Comparison of ENCODE assay signal across 10 cellular contexts in genomic region chr6:35498407-35499045, GRCh38. TPM values are rescaled to one million over a fixed set of nuclear protein-coding genes. Genes with fewer than 3 reads are reported as not detected.
DNase-seq lines count a peak whose midpoint lies in the region; ATAC-seq, FAIRE-seq and TF ChIP-seq lines count a peak whose summit lies in the region.
"Had no signal": no experiment of that assay in that cellular context is flagged by ENCODE, and none has a peak within 500 bp of the region (broad histone marks: within the 10 kb centered on the region; RNA-seq: fewer than 3 reads in every experiment).

No MANE protein-coding gene starts in this region.

- H3K9me3 Mint-ChIP-seq in MCF 10A (ENCODE audit: unreplicated experiment) (no peaks in the 10 kb centered on the region), mesothelial cell of epicardium (no peaks in the 10 kb centered on the region)

- DNase-seq in A549 (ENCODE audit: low read depth in 1 of 2, low spot score in 1 of 2) (no peak), MCF 10A (ENCODE audit: unreplicated experiment) (no peak), mesothelial cell of epicardium (ENCODE audit: low spot score in 2 of 2, unreplicated experiment in 2 of 2) (no peak), DMS114 treated with DMSO at 0.1 percent for 48 hours (lab: John Stamatoyannopoulos, UW; ENCODE audit: unreplicated experiment) (no peak), T1000 (lab: John Stamatoyannopoulos, UW) (no peak), NCI-H748 (lab: John Stamatoyannopoulos, UW; ENCODE audit: unreplicated experiment) (no peak)
- DNase-seq: kidney glomerular epithelial cell had no signal

- H3K27ac Mint-ChIP-seq in MCF 10A (ENCODE audit: low read depth, unreplicated experiment), result no peak overlapping the region
- peak overlapping the region; percentile 98 for H3K27ac Mint-ChIP-seq in mesothelial cell of epicardium

- no peak for TF ChIP-seq RAD21 in A549 (conservative IDR thresholded peaks at IDR 0.05 in 1 of 2, IDR thresholded peaks at IDR 0.05 in 1 of 2)

- no peak for TF ChIP-seq EP300 in A549 (IDR thresholded peaks at IDR 0.05)

- POLR2A ChIA-PET in A549 (lab: Yijun Ruan, JAX) (no interaction called here), MCF 10A (lab: Yijun Ruan, JAX) (interaction anchor here (0.7 to 4.7 kb wide), 7 partner anchors 12 to 199 kb away, joined by 4 to 45 read pairs (median 9); partner anchors contain the start of genes FANCE and RPL10A)

- H3K4me2 ChIP-seq in A549, result peak overlapping the region; percentile 86

- FAIRE-seq in A549 (lab: Jason Lieb, UNC), result no peak

- WGBS in A549 (ENCODE audit: missing lambda C conversion rate), result 72% methylated on average over 9 of the region's 15 CpGs

- H3K4me1 Mint-ChIP-seq in MCF 10A (ENCODE audit: insufficient read depth, unreplicated experiment) (peaks cover 12% of the 10 kb centered on the region), mesothelial cell of epicardium (peaks cover 54% of the 10 kb centered on the region)

- H3K4me3 Mint-ChIP-seq in MCF 10A (ENCODE audit: unreplicated experiment) (peak overlapping the region; percentile 68), mesothelial cell of epicardium (peak overlapping the region; percentile 77)

- no TSS peak for BruUV-seq in MCF 10A (replicated peaks; lab: Mats Ljungman, UMichigan)

- H3K9me3 ChIP-seq in A549 (no peaks in the 10 kb centered on the region), HUES6 (ENCODE audit: control insufficient read depth, insufficient read depth, low read depth, low read length) (no peaks in the 10 kb centered on the region)
- H3K9me3 ChIP-seq: testis had no signal

- H3K9ac ChIP-seq in HUES6 (ENCODE audit: low read length), result peak overlapping the region; percentile 76

- intact Hi-C loops in MCF 10A (cut with micrococcal nuclease), result no loop called here

- ATAC-seq in A549 (no peak), GM18502 (IDR thresholded peaks at IDR 0.05; ENCODE audit: poor library complexity, unreplicated experiment) (no peak)

- TF ChIP-seq POLR2A in A549 (IDR thresholded peaks at IDR 0.05; ENCODE audit: low read length), result no peak

- CTCF ChIA-PET in A549 (lab: Yijun Ruan, JAX), result no interaction called here
- CTCF ChIA-PET in MCF 10A (lab: Yijun Ruan, JAX), result interaction anchor here (1.3 to 1.4 kb wide), 2 partner anchors 31 to 238 kb away, joined by 3 to 4 read pairs; partner anchors contain the start of genes ARMC12 and RPL10A

- H3K36me3 ChIP-seq in HUES6 (ENCODE audit: control insufficient read depth, insufficient read depth, low read length), result no peaks in the 10 kb centered on the region

- H3K27ac ChIP-seq in A549, result peak overlapping the region; percentile 78 to 95; a peak in 2 of 6 replicates
- H3K27ac ChIP-seq in HUES6 (ENCODE audit: low read depth, low read length), result peak overlapping the region; percentile 93; the same call in 1 of the 2 replicates

- H3K27me3 Mint-ChIP-seq in MCF 10A (ENCODE audit: insufficient read depth, unreplicated experiment), result no peaks in the 10 kb centered on the region
- H3K27me3 Mint-ChIP-seq in mesothelial cell of epicardium (ENCODE audit: low read depth), result no peaks in the 10 kb centered on the region

- peaks cover 13% of the 10 kb centered on the region for H3K27me3 ChIP-seq in HUES6 (ENCODE audit: control insufficient read depth, insufficient read depth, low read length)
- H3K27me3 ChIP-seq: testis had no signal

- TF ChIP-seq CTCF in A549 (IDR thresholded peaks at IDR 0.05) (no peak), MCF 10A (IDR thresholded peaks at IDR 0.05; ENCODE audit: unreplicated experiment) (no peak), mesothelial cell of epicardium (IDR thresholded peaks at IDR 0.05; ENCODE audit: unreplicated experiment) (no peak)

- H3K4me1 ChIP-seq in A549 (peaks cover 11% of the 10 kb centered on the region; the same call in 1 of the 3 replicates), HUES6 (ENCODE audit: control insufficient read depth, insufficient read depth, low read length) (peaks cover 45% of the 10 kb centered on the region)

- H3K4me3 ChIP-seq in A549 (no peak overlapping the region; the same call in 2 of the 3 replicates), HUES6 (ENCODE audit: low read depth, low read length) (peak overlapping the region; percentile 80)

- H3K36me3 Mint-ChIP-seq in MCF 10A (ENCODE audit: insufficient read depth, unreplicated experiment) (no peaks in the 10 kb centered on the region), mesothelial cell of epicardium (no peaks in the 10 kb centered on the region)

TF ChIP-seq in A549, 52 proteins besides CTCF, POLR2A, EP300 and RAD21 (continues in another document):
- TF ChIP-seq, protein P1, sequence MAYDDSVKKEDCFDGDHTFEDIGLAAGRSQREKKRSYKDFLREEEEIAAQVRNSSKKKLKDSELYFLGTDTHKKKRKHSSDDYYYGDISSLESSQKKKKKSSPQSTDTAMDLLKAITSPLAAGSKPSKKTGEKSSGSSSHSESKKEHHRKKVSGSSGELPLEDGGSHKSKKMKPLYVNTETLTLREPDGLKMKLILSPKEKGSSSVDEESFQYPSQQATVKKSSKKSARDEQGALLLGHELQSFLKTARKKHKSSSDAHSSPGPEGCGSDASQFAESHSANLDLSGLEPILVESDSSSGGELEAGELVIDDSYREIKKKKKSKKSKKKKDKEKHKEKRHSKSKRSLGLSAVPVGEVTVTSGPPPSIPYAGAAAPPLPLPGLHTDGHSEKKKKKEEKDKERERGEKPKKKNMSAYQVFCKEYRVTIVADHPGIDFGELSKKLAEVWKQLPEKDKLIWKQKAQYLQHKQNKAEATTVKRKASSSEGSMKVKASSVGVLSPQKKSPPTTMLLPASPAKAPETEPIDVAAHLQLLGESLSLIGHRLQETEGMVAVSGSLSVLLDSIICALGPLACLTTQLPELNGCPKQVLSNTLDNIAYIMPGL (CRISPR knock-in tag; IDR thresholded peaks at IDR 0.05; ENCODE audit: borderline replicate concordance), result no peak
- TF ChIP-seq TP53 (CRISPR knock-in tag; IDR thresholded peaks at IDR 0.05) (no peak), ZFP36 (IDR thresholded peaks at IDR 0.05; ENCODE audit: borderline replicate concordance, partially characterized antibody) (no peak), HOXA7 (CRISPR knock-in tag; IDR thresholded peaks at IDR 0.05) (no peak), ELK1 (IDR thresholded peaks at IDR 0.05; ENCODE audit: low read depth, low read length) (no peak)

RNA-seq across cellular contexts. Expression of gene TEAD3, which starts 1.6 kb away (rescaled TPM):
- 2.1 and 2.6 TPM in 2 replicates for polyA plus RNA-seq in A549 (2011; rRNA removed)
- polyA plus RNA-seq in A549 (2012; cell fraction: cytosol; rRNA removed), result 2.6 and 3.8 TPM in 2 replicates
- polyA plus RNA-seq in A549 (2012; cell fraction: nucleus; rRNA removed), result 7.3 and 7.6 TPM in 2 replicates
- polyA plus RNA-seq in A549 (2017; fragmentation: RNase III; extraction: RNeasy Plus Mini Kit Qiagen cat#74134 plus additional on column Dnase treatment), result 3.0 to 4.5 TPM (median 4.2 TPM) in 3 replicates
- polyA minus RNA-seq in A549 (2011; rRNA and poly(A)+ RNA removed), result 1.7 TPM in 2 replicates
- total RNA-seq in MCF 10A (2022), result 11.1 and 13.3 TPM in 2 replicates
- total RNA-seq in mesothelial cell of epicardium, result 88.2 to 91.8 TPM (median 91.4 TPM) in 3 replicates

RNA-seq across cellular contexts. Expression of gene TULP1, which starts 14.2 kb away (rescaled TPM):
- polyA plus RNA-seq in A549 (2011; rRNA removed), result not detected in 2 replicates
- polyA plus RNA-seq in A549 (2012; cell fraction: cytosol; rRNA removed), result not detected in 2 replicates
- not detected in 2 replicates for polyA plus RNA-seq in A549 (2012; cell fraction: nucleus; rRNA removed)
- not detected in 3 replicates for polyA plus RNA-seq in A549 (2017; fragmentation: RNase III; extraction: RNeasy Plus Mini Kit Qiagen cat#74134 plus additional on column Dnase treatment)
- not detected in 2 replicates for polyA minus RNA-seq in A549 (2011; rRNA and poly(A)+ RNA removed)
- not detected in 2 replicates for total RNA-seq in MCF 10A (2022)
- total RNA-seq in mesothelial cell of epicardium, result 17.5 to 17.7 TPM (median 17.6 TPM) in 3 replicates

RNA-seq across cellular contexts. Expression of gene RPL10A, which starts 30.3 kb away (rescaled TPM):
- polyA plus RNA-seq in A549 (2011; rRNA removed), result 1,645 and 1,707 TPM in 2 replicates
- 2,133 and 2,619 TPM in 2 replicates for polyA plus RNA-seq in A549 (2012; cell fraction: cytosol; rRNA removed)
- polyA plus RNA-seq in A549 (2012; cell fraction: nucleus; rRNA removed), result 821 and 1,209 TPM in 2 replicates
- polyA plus RNA-seq in A549 (2017; fragmentation: RNase III; extraction: RNeasy Plus Mini Kit Qiagen cat#74134 plus additional on column Dnase treatment), result 1,150 to 1,165 TPM (median 1,153 TPM) in 3 replicates
- 531 and 595 TPM in 2 replicates for polyA minus RNA-seq in A549 (2011; rRNA and poly(A)+ RNA removed)
- total RNA-seq in MCF 10A (2022), result 2,403 and 2,457 TPM in 2 replicates
- total RNA-seq in mesothelial cell of epicardium, result 1,840 to 1,922 TPM (median 1,906 TPM) in 3 replicates

RNA-seq across cellular contexts. Expression of gene FANCE, which starts 46.4 kb away (rescaled TPM):
- polyA plus RNA-seq in A549 (2011; rRNA removed), result 3.5 and 3.7 TPM in 2 replicates
- polyA plus RNA-seq in A549 (2012; cell fraction: cytosol; rRNA removed), result 5.1 and 6.6 TPM in 2 replicates
- 5.6 and 5.8 TPM in 2 replicates for polyA plus RNA-seq in A549 (2012; cell fraction: nucleus; rRNA removed)
- 3.1 to 3.7 TPM (median 3.3 TPM) in 3 replicates for polyA plus RNA-seq in A549 (2017; fragmentation: RNase III; extraction: RNeasy Plus Mini Kit Qiagen cat#74134 plus additional on column Dnase treatment)
- polyA minus RNA-seq in A549 (2011; rRNA and poly(A)+ RNA removed), result 3.7 TPM in 2 replicates
- total RNA-seq in MCF 10A (2022), result 12.3 and 13.3 TPM in 2 replicates
- 7.0 to 8.5 TPM (median 8.0 TPM) in 3 replicates for total RNA-seq in mesothelial cell of epicardium

Comparison
In these comparisons a context has a peak if more than half of its experiments do, and no peak if none do; other contexts are left out.
1. RNA of gene TULP1, which starts 14.2 kb away (total RNA-seq): 17.5 to 17.7 TPM in mesothelial cell of epicardium; not detected in MCF 10A; every median in the first group is over 10 times any median in the second.